In the genomic region with DNA sequence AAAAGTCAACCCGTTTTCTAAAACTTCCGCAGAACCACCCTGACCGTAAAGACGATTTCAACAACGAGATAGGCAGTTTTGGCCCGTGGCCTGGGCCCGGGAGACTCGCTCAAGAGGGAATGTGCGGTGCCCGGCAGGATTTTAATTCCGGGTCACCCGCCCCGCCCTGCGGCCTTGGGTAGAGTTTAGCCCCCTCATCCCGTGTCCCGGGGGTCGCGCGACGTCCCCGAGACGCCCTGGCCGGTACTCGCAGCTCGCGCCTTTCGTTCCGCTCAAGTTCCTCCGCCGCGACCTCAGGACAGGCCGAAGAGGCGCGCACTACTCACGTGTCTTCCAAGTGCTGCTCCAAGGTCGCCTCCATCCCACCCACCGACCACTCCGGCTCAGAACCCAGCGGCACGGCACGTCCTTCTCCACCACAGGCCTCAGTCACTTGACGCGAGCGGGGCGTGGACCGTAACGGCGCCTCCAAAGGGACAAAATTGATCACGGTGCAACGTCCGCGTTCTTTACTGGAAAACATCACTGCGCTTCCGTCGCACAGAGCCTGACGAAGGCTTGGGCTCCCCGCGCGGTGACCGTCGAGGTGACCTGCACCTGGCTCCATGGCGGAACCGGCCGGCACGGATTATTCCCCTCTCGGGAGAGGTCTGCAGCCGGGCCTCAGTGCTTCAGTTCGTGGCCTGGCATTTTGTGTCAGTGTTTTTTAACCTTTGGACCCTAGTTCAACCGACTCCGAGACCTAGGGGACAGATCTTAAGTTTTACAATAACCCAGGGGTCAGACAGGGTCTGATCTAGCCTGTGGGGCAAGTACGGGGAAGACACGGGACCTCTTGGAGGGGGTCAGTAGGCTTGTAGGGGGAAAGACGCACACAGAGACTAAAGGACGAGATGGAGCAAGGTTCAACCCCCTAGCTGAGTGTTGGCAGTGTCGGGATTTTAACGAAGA, we compare ENCODE assay signal across 1 cellular context.
TF ChIP-seq lines count a peak whose summit lies in the region.

A gene (minus strand): TSS at position 435 of the 951 bp plus-strand sequence. CDS start 74 bp downstream, at position 361.

TF ChIP-seq in HepG2, 621 proteins besides CTCF, POLR2A, EP300 and RAD21 (continued from another document and continues in another):
- TF ChIP-seq, protein P1, sequence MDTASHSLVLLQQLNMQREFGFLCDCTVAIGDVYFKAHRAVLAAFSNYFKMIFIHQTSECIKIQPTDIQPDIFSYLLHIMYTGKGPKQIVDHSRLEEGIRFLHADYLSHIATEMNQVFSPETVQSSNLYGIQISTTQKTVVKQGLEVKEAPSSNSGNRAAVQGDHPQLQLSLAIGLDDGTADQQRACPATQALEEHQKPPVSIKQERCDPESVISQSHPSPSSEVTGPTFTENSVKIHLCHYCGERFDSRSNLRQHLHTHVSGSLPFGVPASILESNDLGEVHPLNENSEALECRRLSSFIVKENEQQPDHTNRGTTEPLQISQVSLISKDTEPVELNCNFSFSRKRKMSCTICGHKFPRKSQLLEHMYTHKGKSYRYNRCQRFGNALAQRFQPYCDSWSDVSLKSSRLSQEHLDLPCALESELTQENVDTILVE (CRISPR knock-in tag; IDR thresholded peaks at IDR 0.05), result peak; percentile 84; the same call in 1 of the 2 replicates
- no peak for TF ChIP-seq FLYWCH1 (CRISPR knock-in tag; IDR thresholded peaks at IDR 0.05)
- TF ChIP-seq, protein P2, sequence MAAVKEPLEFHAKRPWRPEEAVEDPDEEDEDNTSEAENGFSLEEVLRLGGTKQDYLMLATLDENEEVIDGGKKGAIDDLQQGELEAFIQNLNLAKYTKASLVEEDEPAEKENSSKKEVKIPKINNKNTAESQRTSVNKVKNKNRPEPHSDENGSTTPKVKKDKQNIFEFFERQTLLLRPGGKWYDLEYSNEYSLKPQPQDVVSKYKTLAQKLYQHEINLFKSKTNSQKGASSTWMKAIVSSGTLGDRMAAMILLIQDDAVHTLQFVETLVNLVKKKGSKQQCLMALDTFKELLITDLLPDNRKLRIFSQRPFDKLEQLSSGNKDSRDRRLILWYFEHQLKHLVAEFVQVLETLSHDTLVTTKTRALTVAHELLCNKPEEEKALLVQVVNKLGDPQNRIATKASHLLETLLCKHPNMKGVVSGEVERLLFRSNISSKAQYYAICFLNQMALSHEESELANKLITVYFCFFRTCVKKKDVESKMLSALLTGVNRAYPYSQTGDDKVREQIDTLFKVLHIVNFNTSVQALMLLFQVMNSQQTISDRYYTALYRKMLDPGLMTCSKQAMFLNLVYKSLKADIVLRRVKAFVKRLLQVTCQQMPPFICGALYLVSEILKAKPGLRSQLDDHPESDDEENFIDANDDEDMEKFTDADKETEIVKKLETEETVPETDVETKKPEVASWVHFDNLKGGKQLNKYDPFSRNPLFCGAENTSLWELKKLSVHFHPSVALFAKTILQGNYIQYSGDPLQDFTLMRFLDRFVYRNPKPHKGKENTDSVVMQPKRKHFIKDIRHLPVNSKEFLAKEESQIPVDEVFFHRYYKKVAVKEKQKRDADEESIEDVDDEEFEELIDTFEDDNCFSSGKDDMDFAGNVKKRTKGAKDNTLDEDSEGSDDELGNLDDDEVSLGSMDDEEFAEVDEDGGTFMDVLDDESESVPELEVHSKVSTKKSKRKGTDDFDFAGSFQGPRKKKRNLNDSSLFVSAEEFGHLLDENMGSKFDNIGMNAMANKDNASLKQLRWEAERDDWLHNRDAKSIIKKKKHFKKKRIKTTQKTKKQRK (IDR thresholded peaks at IDR 0.05; ENCODE audit: low read length), result no peak
- TF ChIP-seq GATAD2A (CRISPR knock-in tag; IDR thresholded peaks at IDR 0.05), result peak; percentile 80
- no peak; the same call in 1 of the 2 replicates for TF ChIP-seq ZNF766 (CRISPR knock-in tag; IDR thresholded peaks at IDR 0.05; ENCODE audit: borderline replicate concordance)
- peak; percentile 99 for TF ChIP-seq ZZZ3 (CRISPR knock-in tag; IDR thresholded peaks at IDR 0.05; ENCODE audit: borderline replicate concordance)
- peak; percentile 68 to 96; a peak in 3 of 4 replicates for TF ChIP-seq KLF16 (CRISPR knock-in tag; IDR thresholded peaks at IDR 0.05)
- peak; percentile 37; the same call in 1 of the 2 replicates for TF ChIP-seq ZFP37 (CRISPR knock-in tag; IDR thresholded peaks at IDR 0.05; ENCODE audit: borderline replicate concordance)
- no peak for TF ChIP-seq HHEX (CRISPR knock-in tag; IDR thresholded peaks at IDR 0.05)
- 0 out of 2 replicates have a peak, but pooled peaks have one; percentile 54 for TF ChIP-seq ZNF446 (CRISPR knock-in tag; IDR thresholded peaks at IDR 0.05)
- 0 out of 2 replicates have a peak, but pooled peaks have one; percentile 3 for TF ChIP-seq MAFF (IDR thresholded peaks at IDR 0.05; ENCODE audit: low read depth, low read length)
- peak; percentile 71; the same call in 1 of the 2 replicates for TF ChIP-seq CENPT (CRISPR knock-in tag; IDR thresholded peaks at IDR 0.05; ENCODE audit: low read depth)
- TF ChIP-seq ZNF251 (CRISPR knock-in tag; IDR thresholded peaks at IDR 0.05), result 0 out of 2 replicates have a peak, but pooled peaks have one; percentile 5
- 0 out of 2 replicates have a peak, but pooled peaks have one; percentile 58 for TF ChIP-seq ZNF17 (CRISPR knock-in tag; IDR thresholded peaks at IDR 0.05)
- TF ChIP-seq ZNF101 (CRISPR knock-in tag; IDR thresholded peaks at IDR 0.05; ENCODE audit: borderline replicate concordance, low read depth), result peak; percentile 92; the same call in 1 of the 2 replicates
- TF ChIP-seq BCL6 (CRISPR knock-in tag; IDR thresholded peaks at IDR 0.05), result peak; percentile 84
- peak; percentile 33 to 63; a peak in 2 of 4 replicates for TF ChIP-seq NR2F1 (CRISPR knock-in tag; IDR thresholded peaks at IDR 0.05)
- peak; percentile 72 for TF ChIP-seq SMYD3 (CRISPR knock-in tag; IDR thresholded peaks at IDR 0.05)
- TF ChIP-seq, protein P3, sequence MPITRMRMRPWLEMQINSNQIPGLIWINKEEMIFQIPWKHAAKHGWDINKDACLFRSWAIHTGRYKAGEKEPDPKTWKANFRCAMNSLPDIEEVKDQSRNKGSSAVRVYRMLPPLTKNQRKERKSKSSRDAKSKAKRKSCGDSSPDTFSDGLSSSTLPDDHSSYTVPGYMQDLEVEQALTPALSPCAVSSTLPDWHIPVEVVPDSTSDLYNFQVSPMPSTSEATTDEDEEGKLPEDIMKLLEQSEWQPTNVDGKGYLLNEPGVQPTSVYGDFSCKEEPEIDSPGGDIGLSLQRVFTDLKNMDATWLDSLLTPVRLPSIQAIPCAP (CRISPR knock-in tag; IDR thresholded peaks at IDR 0.05; ENCODE audit: low read depth), result 0 out of 2 replicates have a peak, but pooled peaks have one; percentile 56
- TF ChIP-seq ZBTB7A (CRISPR knock-in tag; IDR thresholded peaks at IDR 0.05), result peak; percentile 97
- TF ChIP-seq, protein P4, sequence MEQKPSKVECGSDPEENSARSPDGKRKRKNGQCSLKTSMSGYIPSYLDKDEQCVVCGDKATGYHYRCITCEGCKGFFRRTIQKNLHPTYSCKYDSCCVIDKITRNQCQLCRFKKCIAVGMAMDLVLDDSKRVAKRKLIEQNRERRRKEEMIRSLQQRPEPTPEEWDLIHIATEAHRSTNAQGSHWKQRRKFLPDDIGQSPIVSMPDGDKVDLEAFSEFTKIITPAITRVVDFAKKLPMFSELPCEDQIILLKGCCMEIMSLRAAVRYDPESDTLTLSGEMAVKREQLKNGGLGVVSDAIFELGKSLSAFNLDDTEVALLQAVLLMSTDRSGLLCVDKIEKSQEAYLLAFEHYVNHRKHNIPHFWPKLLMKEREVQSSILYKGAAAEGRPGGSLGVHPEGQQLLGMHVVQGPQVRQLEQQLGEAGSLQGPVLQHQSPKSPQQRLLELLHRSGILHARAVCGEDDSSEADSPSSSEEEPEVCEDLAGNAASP (CRISPR knock-in tag; IDR thresholded peaks at IDR 0.05; ENCODE audit: borderline replicate concordance), result peak; percentile 69
- TF ChIP-seq, protein P5, sequence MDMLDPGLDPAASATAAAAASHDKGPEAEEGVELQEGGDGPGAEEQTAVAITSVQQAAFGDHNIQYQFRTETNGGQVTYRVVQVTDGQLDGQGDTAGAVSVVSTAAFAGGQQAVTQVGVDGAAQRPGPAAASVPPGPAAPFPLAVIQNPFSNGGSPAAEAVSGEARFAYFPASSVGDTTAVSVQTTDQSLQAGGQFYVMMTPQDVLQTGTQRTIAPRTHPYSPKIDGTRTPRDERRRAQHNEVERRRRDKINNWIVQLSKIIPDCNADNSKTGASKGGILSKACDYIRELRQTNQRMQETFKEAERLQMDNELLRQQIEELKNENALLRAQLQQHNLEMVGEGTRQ (IDR thresholded peaks at IDR 0.05; ENCODE audit: low read depth, low read length), result no peak
- TF ChIP-seq, protein P5 (CRISPR knock-in tag; IDR thresholded peaks at IDR 0.05; ENCODE audit: borderline replicate concordance), result peak; percentile 68; the same call in 1 of the 2 replicates
- peak; percentile 39; the same call in 1 of the 2 replicates for TF ChIP-seq RNF2 (conservative IDR thresholded peaks at IDR 0.05; ENCODE audit: low read depth)
- TF ChIP-seq, protein P6, sequence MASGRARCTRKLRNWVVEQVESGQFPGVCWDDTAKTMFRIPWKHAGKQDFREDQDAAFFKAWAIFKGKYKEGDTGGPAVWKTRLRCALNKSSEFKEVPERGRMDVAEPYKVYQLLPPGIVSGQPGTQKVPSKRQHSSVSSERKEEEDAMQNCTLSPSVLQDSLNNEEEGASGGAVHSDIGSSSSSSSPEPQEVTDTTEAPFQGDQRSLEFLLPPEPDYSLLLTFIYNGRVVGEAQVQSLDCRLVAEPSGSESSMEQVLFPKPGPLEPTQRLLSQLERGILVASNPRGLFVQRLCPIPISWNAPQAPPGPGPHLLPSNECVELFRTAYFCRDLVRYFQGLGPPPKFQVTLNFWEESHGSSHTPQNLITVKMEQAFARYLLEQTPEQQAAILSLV (CRISPR knock-in tag; IDR thresholded peaks at IDR 0.05; ENCODE audit: borderline replicate concordance), result peak; percentile 98
- TF ChIP-seq, protein P7, sequence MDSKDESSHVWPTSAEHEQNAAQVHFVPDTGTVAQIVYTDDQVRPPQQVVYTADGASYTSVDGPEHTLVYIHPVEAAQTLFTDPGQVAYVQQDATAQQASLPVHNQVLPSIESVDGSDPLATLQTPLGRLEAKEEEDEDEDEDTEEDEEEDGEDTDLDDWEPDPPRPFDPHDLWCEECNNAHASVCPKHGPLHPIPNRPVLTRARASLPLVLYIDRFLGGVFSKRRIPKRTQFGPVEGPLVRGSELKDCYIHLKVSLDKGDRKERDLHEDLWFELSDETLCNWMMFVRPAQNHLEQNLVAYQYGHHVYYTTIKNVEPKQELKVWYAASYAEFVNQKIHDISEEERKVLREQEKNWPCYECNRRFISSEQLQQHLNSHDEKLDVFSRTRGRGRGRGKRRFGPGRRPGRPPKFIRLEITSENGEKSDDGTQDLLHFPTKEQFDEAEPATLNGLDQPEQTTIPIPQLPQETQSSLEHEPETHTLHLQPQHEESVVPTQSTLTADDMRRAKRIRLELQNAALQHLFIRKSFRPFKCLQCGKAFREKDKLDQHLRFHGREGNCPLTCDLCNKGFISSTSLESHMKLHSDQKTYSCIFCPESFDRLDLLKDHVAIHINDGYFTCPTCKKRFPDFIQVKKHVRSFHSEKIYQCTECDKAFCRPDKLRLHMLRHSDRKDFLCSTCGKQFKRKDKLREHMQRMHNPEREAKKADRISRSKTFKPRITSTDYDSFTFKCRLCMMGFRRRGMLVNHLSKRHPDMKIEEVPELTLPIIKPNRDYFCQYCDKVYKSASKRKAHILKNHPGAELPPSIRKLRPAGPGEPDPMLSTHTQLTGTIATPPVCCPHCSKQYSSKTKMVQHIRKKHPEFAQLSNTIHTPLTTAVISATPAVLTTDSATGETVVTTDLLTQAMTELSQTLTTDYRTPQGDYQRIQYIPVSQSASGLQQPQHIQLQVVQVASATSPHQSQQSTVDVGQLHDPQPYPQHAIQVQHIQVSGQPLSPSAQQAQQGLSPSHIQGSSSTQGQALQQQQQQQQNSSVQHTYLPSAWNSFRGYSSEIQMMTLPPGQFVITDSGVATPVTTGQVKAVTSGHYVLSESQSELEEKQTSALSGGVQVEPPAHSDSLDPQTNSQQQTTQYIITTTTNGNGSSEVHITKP (CRISPR knock-in tag; IDR thresholded peaks at IDR 0.05; ENCODE audit: low read depth), result peak; percentile 41; the same call in 1 of the 2 replicates
- no peak for TF ChIP-seq SMC3 (IDR thresholded peaks at IDR 0.05; ENCODE audit: low read length)
- TF ChIP-seq, protein P8, sequence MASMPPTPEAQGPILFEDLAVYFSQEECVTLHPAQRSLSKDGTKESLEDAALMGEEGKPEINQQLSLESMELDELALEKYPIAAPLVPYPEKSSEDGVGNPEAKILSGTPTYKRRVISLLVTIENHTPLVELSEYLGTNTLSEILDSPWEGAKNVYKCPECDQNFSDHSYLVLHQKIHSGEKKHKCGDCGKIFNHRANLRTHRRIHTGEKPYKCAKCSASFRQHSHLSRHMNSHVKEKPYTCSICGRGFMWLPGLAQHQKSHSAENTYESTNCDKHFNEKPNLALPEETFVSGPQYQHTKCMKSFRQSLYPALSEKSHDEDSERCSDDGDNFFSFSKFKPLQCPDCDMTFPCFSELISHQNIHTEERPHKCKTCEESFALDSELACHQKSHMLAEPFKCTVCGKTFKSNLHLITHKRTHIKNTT (CRISPR knock-in tag; IDR thresholded peaks at IDR 0.05), result no peak
- TF ChIP-seq, protein P9, sequence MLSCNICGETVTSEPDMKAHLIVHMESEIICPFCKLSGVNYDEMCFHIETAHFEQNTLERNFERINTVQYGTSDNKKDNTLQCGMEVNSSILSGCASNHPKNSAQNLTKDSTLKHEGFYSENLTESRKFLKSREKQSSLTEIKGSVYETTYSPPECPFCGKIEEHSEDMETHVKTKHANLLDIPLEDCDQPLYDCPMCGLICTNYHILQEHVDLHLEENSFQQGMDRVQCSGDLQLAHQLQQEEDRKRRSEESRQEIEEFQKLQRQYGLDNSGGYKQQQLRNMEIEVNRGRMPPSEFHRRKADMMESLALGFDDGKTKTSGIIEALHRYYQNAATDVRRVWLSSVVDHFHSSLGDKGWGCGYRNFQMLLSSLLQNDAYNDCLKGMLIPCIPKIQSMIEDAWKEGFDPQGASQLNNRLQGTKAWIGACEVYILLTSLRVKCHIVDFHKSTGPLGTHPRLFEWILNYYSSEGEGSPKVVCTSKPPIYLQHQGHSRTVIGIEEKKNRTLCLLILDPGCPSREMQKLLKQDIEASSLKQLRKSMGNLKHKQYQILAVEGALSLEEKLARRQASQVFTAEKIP (CRISPR knock-in tag; IDR thresholded peaks at IDR 0.05; ENCODE audit: borderline replicate concordance), result no peak
- peak; percentile 95 for TF ChIP-seq ELF1 (CRISPR knock-in tag; IDR thresholded peaks at IDR 0.05)
- peak; percentile 80; the same call in 1 of the 2 replicates for TF ChIP-seq ZNF180 (CRISPR knock-in tag; IDR thresholded peaks at IDR 0.05; ENCODE audit: borderline replicate concordance, low read depth)
